Comparison of ENCODE assay signal across 1 cellular context in genomic region chr9:131419029-131419614, GRCh38.
TF ChIP-seq lines count a peak whose summit lies in the region.

No MANE protein-coding gene starts in this region.

TF ChIP-seq in HEK293, 187 proteins besides CTCF, POLR2A, EP300 and RAD21 (continued from another document):
- TF ChIP-seq ZNF138 (tag by site-specific recombination; IDR thresholded peaks at IDR 0.05; ENCODE audit: borderline replicate concordance) (no peak), HOXD13 (CRISPR knock-in tag; IDR thresholded peaks at IDR 0.05; ENCODE audit: borderline replicate concordance) (no peak)
